Comparison of ENCODE assay signal across 22 cellular contexts in the genomic region with DNA sequence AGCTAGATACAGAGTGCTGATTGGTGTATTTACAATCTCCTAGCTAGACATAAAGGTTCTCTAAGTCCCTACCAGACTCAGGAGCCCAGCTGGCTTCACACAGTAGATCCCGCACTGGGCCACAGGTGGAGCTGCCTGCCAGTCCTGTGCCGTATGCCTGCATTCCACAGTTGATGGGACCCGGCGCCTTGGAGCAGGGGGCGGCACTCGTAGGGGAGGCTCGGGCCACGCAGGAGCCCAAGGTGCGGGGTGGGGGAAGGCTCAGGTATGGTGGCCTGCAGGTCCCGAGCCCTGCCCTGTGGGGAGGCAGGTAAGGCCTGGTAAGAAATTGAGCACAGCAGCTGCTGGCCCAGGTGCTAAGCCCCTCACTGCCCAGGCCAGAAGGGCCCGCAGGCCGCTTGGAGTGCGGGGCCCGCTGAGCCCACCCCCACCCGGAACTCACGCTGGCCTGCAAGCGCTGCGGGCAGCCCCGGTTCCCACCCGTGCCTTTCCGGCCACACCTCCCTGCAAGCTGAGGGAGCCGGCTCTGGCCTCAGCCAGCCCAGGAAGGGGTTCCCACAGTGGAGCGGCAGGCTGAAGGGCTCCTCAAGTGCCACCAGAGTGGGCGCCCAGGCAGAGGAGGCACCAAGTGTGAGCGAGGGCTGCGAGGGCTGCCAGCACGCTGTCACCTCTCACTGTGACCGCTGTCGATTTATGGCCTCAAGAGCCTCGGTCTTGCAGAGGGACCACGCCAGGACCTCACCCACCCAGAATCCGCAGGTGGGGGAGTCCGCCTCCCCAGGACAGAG.
DNase-seq lines count a peak whose midpoint lies in the region; ATAC-seq, FAIRE-seq and TF ChIP-seq lines count a peak whose summit lies in the region.
"Had no signal": no experiment of that assay in that cellular context is flagged by ENCODE, and none has a peak within 500 bp of the region (broad histone marks: within the 10 kb centered on the region; RNA-seq: fewer than 3 reads in every experiment).

No MANE protein-coding gene starts in this region.

- H3K9me3 Mint-ChIP-seq in WTC11, result peaks cover 38% of the 10 kb centered on the region
- H3K9me3 Mint-ChIP-seq in stimulated activated memory B cell treated with anti-CD40 and anti-IgM and Interleukin-4, amounts not matched to agents 10 μg/mL and 1 μg/mL and 100 μg/mL, for 72 hours, result peaks cover 5% of the 10 kb centered on the region

- no CpG with 5 or more reads among the region's 33 CpGs for WGBS in HepG2 (ENCODE audit: low lambda C conversion rate)

- no peaks in the 10 kb centered on the region for H3K36me3 ChIP-seq in HepG2 (replicated peaks in 1 of 2; ENCODE audit: control insufficient read depth in 1 of 2, insufficient read depth in 2 of 2, low read length in 2 of 2)
- H3K36me3 ChIP-seq: BLaER1 treated with 17β-estradiol and CSF1 and Interleukin-3, amounts not matched to agents 10 nM and 100 nM; HAP-1 had no signal

- H3K27me3 Mint-ChIP-seq in WTC11 (ENCODE audit: low read depth), result no peaks in the 10 kb centered on the region; the same call in 1 of the 2 replicates
- no peaks in the 10 kb centered on the region for H3K27me3 Mint-ChIP-seq in stimulated activated memory B cell treated with anti-CD40 and anti-IgM and Interleukin-4, amounts not matched to agents 10 μg/mL and 1 μg/mL and 100 μg/mL, for 72 hours
- H3K27me3 Mint-ChIP-seq: B cell; CD4-positive, CD25-positive, alpha-beta regulatory T cell had no signal

- H3K4me3 Mint-ChIP-seq in WTC11, result no peak overlapping the region
- no peak overlapping the region for H3K4me3 Mint-ChIP-seq in stimulated activated memory B cell treated with anti-CD40 and anti-IgM and Interleukin-4, amounts not matched to agents 10 μg/mL and 1 μg/mL and 100 μg/mL, for 72 hours
- H3K4me3 Mint-ChIP-seq: B cell; CD4-positive, CD25-positive, alpha-beta regulatory T cell; CD8-positive, alpha-beta memory T cell; IgD-negative memory B cell had no signal

- H3K27me3 ChIP-seq in HepG2 (ENCODE audit: control insufficient read depth in 1 of 2, insufficient read depth in 2 of 2, low read length in 2 of 2), result peaks cover 0 to 5% of the 10 kb centered on the region in 2 experiments; a peak in 3 of 5 replicates
- H3K27me3 ChIP-seq: BLaER1 treated with 17β-estradiol and CSF1 and Interleukin-3, amounts not matched to agents 10 nM and 100 nM had no signal

- intact Hi-C loops in cardiac septum (cut with DNase I), result no loop called here
- intact Hi-C loops in left cardiac atrium (cut with DNase I), result no loop called here
- intact Hi-C loops in HepG2 (cut with micrococcal nuclease; ENCODE audit: unreplicated experiment), result no loop called here

- peaks cover 14% of the 10 kb centered on the region for H3K4me1 Mint-ChIP-seq in WTC11
- H3K4me1 Mint-ChIP-seq in stimulated activated memory B cell treated with anti-CD40 and anti-IgM and Interleukin-4, amounts not matched to agents 10 μg/mL and 1 μg/mL and 100 μg/mL, for 72 hours, result no peaks in the 10 kb centered on the region
- H3K4me1 Mint-ChIP-seq: B cell; CD4-positive, CD25-positive, alpha-beta regulatory T cell; CD8-positive, alpha-beta memory T cell; IgD-negative memory B cell had no signal

- H3K79me2 ChIP-seq in HepG2 (ENCODE audit: insufficient read depth, low read length), result no peaks in the 10 kb centered on the region

- in situ Hi-C loops in HepG2 (cut with HindIII; ENCODE audit: extremely low pct_ligation_motif_present, low pct_unique_long_range_greater_than_20kb), result loop anchor here (25.0 kb wide), 3 partner anchors 541 to 1566 kb away; no protein-coding TSS in a partner anchor

- no peak for FAIRE-seq in HepG2 (lab: Jason Lieb, UNC)
- FAIRE-seq: D721Med, HTR-8/SVneo had no signal

- H2AFZ ChIP-seq in HepG2 (ENCODE audit: low read length), result no peak overlapping the region

- H4K20me1 ChIP-seq in HepG2 (ENCODE audit: insufficient read depth, low read length), result no peaks in the 10 kb centered on the region
- H4K20me1 ChIP-seq: BLaER1 treated with 17β-estradiol and CSF1 and Interleukin-3, amounts not matched to agents 10 nM and 100 nM had no signal

- no peak overlapping the region for H3K4me3 ChIP-seq in HepG2 (replicated peaks in 1 of 3; ENCODE audit: insufficient read depth in 1 of 3, low read depth in 2 of 3, low read length in 3 of 3)
- H3K4me3 ChIP-seq: BLaER1 treated with 17β-estradiol and CSF1 and Interleukin-3, amounts not matched to agents 10 nM and 100 nM; HAP-1 had no signal

- H3K9me3 ChIP-seq in HepG2 (ENCODE audit: low read length), result no peaks in the 10 kb centered on the region
- H3K9me3 ChIP-seq: Caco-2, HAP-1 had no signal

- H3K9ac ChIP-seq in HepG2 (ENCODE audit: insufficient read depth, low read depth, low read length), result no peak overlapping the region
- H3K9ac ChIP-seq: BLaER1 treated with 17β-estradiol and CSF1 and Interleukin-3, amounts not matched to agents 10 nM and 100 nM had no signal

- H3K4me1 ChIP-seq in HepG2 (ENCODE audit: insufficient read depth, low read length), result no peaks in the 10 kb centered on the region
- H3K4me1 ChIP-seq: Caco-2, HAP-1 had no signal

- H3K36me3 Mint-ChIP-seq in WTC11, result peaks cover 24% of the 10 kb centered on the region
- H3K36me3 Mint-ChIP-seq in stimulated activated memory B cell treated with anti-CD40 and anti-IgM and Interleukin-4, amounts not matched to agents 10 μg/mL and 1 μg/mL and 100 μg/mL, for 72 hours, result no peaks in the 10 kb centered on the region
- H3K36me3 Mint-ChIP-seq: CD4-positive, CD25-positive, alpha-beta regulatory T cell; CD8-positive, alpha-beta memory T cell; IgD-negative memory B cell had no signal

- no peak for TF ChIP-seq POLR2A in HepG2 (IDR thresholded peaks at IDR 0.05; ENCODE audit: insufficient read depth in 1 of 2, low read depth in 2 of 2, low read length in 2 of 2)

- CTCF ChIA-PET in WTC11 (lab: Charles Lee), result interaction anchor here (1.6 kb wide), 1 partner anchor 15 kb away, joined by 5 read pairs; no protein-coding TSS in a partner anchor
- CTCF ChIA-PET in HepG2 (lab: Yijun Ruan, JAX; ENCODE audit: low intra/inter-chr PET ratio, low total read pairs), result no interaction called here

- H3K27ac Mint-ChIP-seq in WTC11, result no peak overlapping the region
- no peak overlapping the region for H3K27ac Mint-ChIP-seq in stimulated activated memory B cell treated with anti-CD40 and anti-IgM and Interleukin-4, amounts not matched to agents 10 μg/mL and 1 μg/mL and 100 μg/mL, for 72 hours
- H3K27ac Mint-ChIP-seq: B cell; CD4-positive, CD25-positive, alpha-beta regulatory T cell; CD8-positive, alpha-beta memory T cell had no signal

- no peak for TF ChIP-seq RAD21 in HepG2 (CRISPR knock-in tag; IDR thresholded peaks at IDR 0.05)

- H3K4me2 ChIP-seq in HepG2 (ENCODE audit: low read depth, low read length), result no peak overlapping the region
- H3K4me2 ChIP-seq: BLaER1 treated with 17β-estradiol and CSF1 and Interleukin-3, amounts not matched to agents 10 nM and 100 nM had no signal

- ATAC-seq in left cardiac atrium (no peak), WTC11 (peak; percentile 65), HepG2 (peak; percentile 52; the same call in 2 of the 3 replicates), HG03159 (IDR thresholded peaks at IDR 0.05; ENCODE audit: unreplicated experiment) (no peak)
- peak; percentile 45 for ATAC-seq in stimulated activated memory B cell treated with anti-CD40 and anti-IgM and Interleukin-4, amounts not matched to agents 10 μg/mL and 1 μg/mL and 100 μg/mL, for 72 hours

- H3K27ac ChIP-seq in HepG2 (ENCODE audit: extremely low read length, insufficient read depth, low read length), result no peak overlapping the region
- H3K27ac ChIP-seq: BLaER1 treated with 17β-estradiol and CSF1 and Interleukin-3, amounts not matched to agents 10 nM and 100 nM; HL-60 had no signal

- no peak for TF ChIP-seq CTCF in WTC11 (IDR thresholded peaks at IDR 0.05)
- no peak for TF ChIP-seq CTCF in HepG2 (CRISPR knock-in tag; IDR thresholded peaks at IDR 0.05)

- no TSS peak for BruUV-seq in HepG2 (replicated peaks; lab: Mats Ljungman, UMichigan)

- TF ChIP-seq EP300 in HepG2 (IDR thresholded peaks at IDR 0.05; ENCODE audit: low read depth in 2 of 2, low read length in 2 of 2) (no peak), HepG2 (CRISPR knock-in tag; IDR thresholded peaks at IDR 0.05; ENCODE audit: borderline replicate concordance) (no peak)

- DNase-seq in cardiac septum (ENCODE audit: low spot score) (peak; percentile 62), left cardiac atrium (no peak), WTC11 (ENCODE audit: low spot score) (peak; percentile 42), HepG2 (ENCODE audit: low spot score) (no peak)
- DNase-seq in central memory CD4-positive, alpha-beta T cell, result no peak
- no peak for DNase-seq in stimulated activated CD4-positive, alpha-beta T cell treated with anti-CD3 and anti-CD28 coated beads, Interleukin-4, amount 100 ng/mL, for 4 hours
- DNase-seq: Caco-2; CD4-positive, CD25-positive, alpha-beta regulatory T cell; CD8-positive, alpha-beta memory T cell; DMS79 treated with DMSO at 0.1 percent for 48 hours; GF-D8; GOT3; KBM-7 had no signal

- POLR2A ChIA-PET in WTC11 (lab: Charles Lee), result no interaction called here
- POLR2A ChIA-PET in HepG2 (lab: Yijun Ruan, JAX), result no interaction called here

TF ChIP-seq in WTC11, 78 proteins besides CTCF, POLR2A, EP300 and RAD21:
- TF ChIP-seq OVOL2 (CRISPR knock-in tag; IDR thresholded peaks at IDR 0.05; ENCODE audit: borderline replicate concordance), result no peak

TF ChIP-seq in HepG2, 621 proteins besides CTCF, POLR2A, EP300 and RAD21 (continues in another document):
- no peak for TF ChIP-seq PAWR (CRISPR knock-in tag; IDR thresholded peaks at IDR 0.05; ENCODE audit: borderline replicate concordance)
- no peak for TF ChIP-seq SALL1 (CRISPR knock-in tag; IDR thresholded peaks at IDR 0.05)
- TF ChIP-seq, protein P1, sequence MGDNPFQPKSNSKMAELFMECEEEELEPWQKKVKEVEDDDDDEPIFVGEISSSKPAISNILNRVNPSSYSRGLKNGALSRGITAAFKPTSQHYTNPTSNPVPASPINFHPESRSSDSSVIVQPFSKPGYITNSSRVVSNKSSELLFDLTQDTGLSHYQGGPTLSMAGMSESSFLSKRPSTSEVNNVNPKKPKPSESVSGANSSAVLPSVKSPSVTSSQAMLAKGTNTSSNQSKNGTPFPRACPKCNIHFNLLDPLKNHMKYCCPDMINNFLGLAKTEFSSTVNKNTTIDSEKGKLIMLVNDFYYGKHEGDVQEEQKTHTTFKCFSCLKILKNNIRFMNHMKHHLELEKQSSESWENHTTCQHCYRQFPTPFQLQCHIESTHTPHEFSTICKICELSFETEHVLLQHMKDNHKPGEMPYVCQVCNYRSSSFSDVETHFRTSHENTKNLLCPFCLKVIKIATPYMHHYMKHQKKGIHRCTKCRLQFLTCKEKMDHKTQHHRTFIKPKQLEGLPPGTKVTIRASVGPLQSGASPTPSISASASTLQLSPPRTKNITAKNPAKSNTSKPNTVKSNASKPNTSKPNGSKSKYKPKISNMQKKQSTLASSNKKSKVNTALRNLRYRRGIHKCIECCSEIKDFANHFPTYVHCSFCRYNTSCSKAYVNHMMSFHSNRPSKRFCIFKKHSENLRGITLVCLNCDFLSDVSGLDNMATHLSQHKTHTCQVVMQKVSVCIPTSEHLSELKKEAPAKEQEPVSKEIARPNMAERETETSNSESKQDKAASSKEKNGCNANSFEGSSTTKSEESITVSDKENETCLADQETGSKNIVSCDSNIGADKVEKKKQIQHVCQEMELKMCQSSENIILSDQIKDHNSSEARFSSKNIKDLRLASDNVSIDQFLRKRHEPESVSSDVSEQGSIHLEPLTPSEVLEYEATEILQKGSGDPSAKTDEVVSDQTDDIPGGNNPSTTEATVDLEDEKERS (CRISPR knock-in tag; IDR thresholded peaks at IDR 0.05), result no peak

Comparison
In these comparisons a context has a peak if more than half of its experiments do, and no peak if none do; other contexts are left out.
1. DNase-seq: peak in cardiac septum (single experiment) and WTC11 (single experiment); none in left cardiac atrium (single experiment), HepG2 (single experiment), central memory CD4-positive, alpha-beta T cell (single experiment) and stimulated activated CD4-positive, alpha-beta T cell treated with anti-CD3 and anti-CD28 coated beads, Interleukin-4, amount 100 ng/mL, for 4 hours (0 of 2).
2. ATAC-seq: peak in WTC11 (single experiment), HepG2 (single experiment) and stimulated activated memory B cell treated with anti-CD40 and anti-IgM and Interleukin-4, amounts not matched to agents 10 μg/mL and 1 μg/mL and 100 μg/mL, for 72 hours (single experiment); none in left cardiac atrium (0 of 2) and HG03159 (single experiment).